In the genomic region with DNA sequence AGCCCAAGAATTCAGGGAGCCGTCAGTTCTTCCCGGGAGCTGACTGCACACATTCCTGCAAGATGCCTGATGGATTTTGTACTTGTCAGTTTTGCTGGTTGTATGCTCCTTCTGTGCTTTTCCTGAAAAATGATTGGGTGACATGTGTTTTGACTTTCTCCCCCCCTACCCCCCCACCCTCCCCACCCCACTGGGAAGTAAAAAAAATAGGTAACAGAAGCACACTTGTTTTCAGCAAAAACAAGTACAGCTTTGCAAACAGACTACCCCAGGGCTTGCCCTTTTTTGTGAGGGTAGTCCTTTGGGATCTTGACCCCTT, we compare ENCODE assay signal across 8 cellular contexts. TPM values are rescaled to one million over a fixed set of nuclear protein-coding genes. Genes with fewer than 3 reads are reported as not detected.
A peak's percentile ranks its signal among the peaks of the same experiment; 100 is the strongest.
DNase-seq lines count a peak whose midpoint lies in the region; ATAC-seq and TF ChIP-seq lines count a peak whose summit lies in the region.

No MANE protein-coding gene starts in this region.

- peak overlapping the region; percentile 78 for H3K27ac Mint-ChIP-seq in stimulated activated naive CD8-positive, alpha-beta T cell treated with anti-CD3 and anti-CD28 coated beads, Interleukin-15, Interleukin-2, amounts not matched to agents 100 ng/mL and 50 ng/mL, for 24 hours

- intact Hi-C loops in aorta (cut with DNase I): loop anchor here in 1 of 2 donors (5.0 kb wide), 1 partner anchor 126 kb away; the partner anchor contains the start of gene CTTN

- peak overlapping the region; percentile 84 to 85 for H3K4me3 ChIP-seq in cardiac fibroblast (replicated peaks in 1 of 2; ENCODE audit: low read depth in 2 of 2, low read length in 2 of 2)
- peak overlapping the region; percentile 80 for H3K4me3 ChIP-seq in mononuclear cell (ENCODE audit: low read length)
- H3K4me3 ChIP-seq in aorta (ENCODE audit: low read length in 2 of 2): peak overlapping the region; percentile 90 to 93

- no peak for ATAC-seq in stimulated activated naive CD8-positive, alpha-beta T cell treated with anti-CD3 and anti-CD28 coated beads, Interleukin-15, Interleukin-2, amounts not matched to agents 100 U/mL and 50 U/mL, for 24 hours
- ATAC-seq in aorta (ENCODE audit: low FRiP score): no peak
- no peak for ATAC-seq in left lobe of liver

- WGBS in aorta, 2 donors: 0 to 1% methylated on average over 2 of the region's 2 CpGs

- H3K4me3 Mint-ChIP-seq in stimulated activated naive CD8-positive, alpha-beta T cell treated with anti-CD3 and anti-CD28 coated beads, Interleukin-15, Interleukin-2, amounts not matched to agents 100 ng/mL and 50 ng/mL, for 24 hours: peak overlapping the region; percentile 88

- peaks cover 2 to 5% of the 10 kb centered on the region in 2 donors for H3K36me3 ChIP-seq in aorta (ENCODE audit: control insufficient read depth in 1 of 2, insufficient read depth in 2 of 2, low read length in 1 of 2)

- no peak for DNase-seq in stimulated activated naive CD8-positive, alpha-beta T cell treated with anti-CD3 and anti-CD28 coated beads, Interleukin-15, Interleukin-2, amounts not matched to agents 100 U/mL and 50 U/mL, for 24 hours
- no peak for DNase-seq in cardiac fibroblast (ENCODE audit: low read depth in 2 of 2)
- no peak for DNase-seq in aorta
- no peak for DNase-seq in cerebellar cortex (ENCODE audit: low spot score)
- no peak for DNase-seq in OCI-M2 (lab: John Stamatoyannopoulos, UW; ENCODE audit: unreplicated experiment)
- DNase-seq in left lobe of liver (ENCODE audit: low spot score): no peak

- TF ChIP-seq CTCF in cardiac fibroblast (IDR thresholded peaks at IDR 0.05; ENCODE audit: low read depth, low read length): no peak

- H3K9me3 ChIP-seq in mononuclear cell (ENCODE audit: low read depth, low read length) (no peaks in the 10 kb centered on the region), aorta (ENCODE audit: control insufficient read depth, low read length) (no peaks in the 10 kb centered on the region)

- H3K27me3 ChIP-seq in mononuclear cell (ENCODE audit: insufficient read depth, low read length): peaks cover 5% of the 10 kb centered on the region
- H3K27me3 ChIP-seq in aorta (ENCODE audit: control insufficient read depth in 1 of 2, insufficient read depth in 2 of 2, low read length in 1 of 2): no peaks in the 10 kb centered on the region

- H3K27me3 Mint-ChIP-seq in stimulated activated naive CD8-positive, alpha-beta T cell treated with anti-CD3 and anti-CD28 coated beads, Interleukin-15, Interleukin-2, amounts not matched to agents 100 ng/mL and 50 ng/mL, for 24 hours: peaks cover 19% of the 10 kb centered on the region

- H3K27ac ChIP-seq in aorta (ENCODE audit: low read depth in 1 of 2, low read length in 2 of 2): no peak overlapping the region

- H3K36me3 Mint-ChIP-seq in stimulated activated naive CD8-positive, alpha-beta T cell treated with anti-CD3 and anti-CD28 coated beads, Interleukin-15, Interleukin-2, amounts not matched to agents 100 ng/mL and 50 ng/mL, for 24 hours (ENCODE audit: low read depth): peaks cover 39% of the 10 kb centered on the region

- H3K9me3 Mint-ChIP-seq in stimulated activated naive CD8-positive, alpha-beta T cell treated with anti-CD3 and anti-CD28 coated beads, Interleukin-15, Interleukin-2, amounts not matched to agents 100 ng/mL and 50 ng/mL, for 24 hours: no peaks in the 10 kb centered on the region

- peaks cover 56% of the 10 kb centered on the region for H3K4me1 Mint-ChIP-seq in stimulated activated naive CD8-positive, alpha-beta T cell treated with anti-CD3 and anti-CD28 coated beads, Interleukin-15, Interleukin-2, amounts not matched to agents 100 ng/mL and 50 ng/mL, for 24 hours (ENCODE audit: low read depth)

- H3K4me1 ChIP-seq in mononuclear cell (ENCODE audit: insufficient read depth, low read length) (peaks cover 24% of the 10 kb centered on the region), aorta (ENCODE audit: control insufficient read depth in 1 of 2, insufficient read depth in 2 of 2, low read length in 2 of 2) (no peaks in the 10 kb centered on the region)

RNA-seq across cellular contexts. Expression of gene PPFIA1, which starts 1.1 kb away (rescaled TPM):
- 31.4 TPM for total RNA-seq in mononuclear cell
- total RNA-seq in aorta: 10 to 100 TPM; 73.4 to 74.7 TPM
- polyA plus RNA-seq in aorta: 10 to 100 TPM; 19.0 to 24.7 TPM
- 21.9 TPM for total RNA-seq in left lobe of liver
